In genomic region chr6:90496617-90497016, GRCh38 we compare ENCODE assay signal across 16 cellular contexts.
DNase-seq lines count a peak whose midpoint lies in the region; ATAC-seq, FAIRE-seq and TF ChIP-seq lines count a peak whose summit lies in the region.
"Had no signal": no experiment of that assay in that cellular context is flagged by ENCODE, and none has a peak within 500 bp of the region (broad histone marks: within the 10 kb centered on the region; RNA-seq: fewer than 3 reads in every experiment).

No MANE protein-coding gene starts in this region.

- no peaks in the 10 kb centered on the region for H3K79me2 ChIP-seq in endothelial cell of umbilical vein (ENCODE audit: control insufficient read depth, insufficient read depth, low read length)

- no peak for FAIRE-seq in endothelial cell of umbilical vein (lab: Jason Lieb, UNC)
- FAIRE-seq: H54 had no signal

- no peak overlapping the region for H3K4me3 Mint-ChIP-seq in effector memory CD8-positive, alpha-beta T cell
- H3K4me3 Mint-ChIP-seq: CD8-positive, alpha-beta T cell had no signal

- ATAC-seq in right cardiac atrium = no peak
- no peak for ATAC-seq in effector memory CD8-positive, alpha-beta T cell (replicated peaks)
- ATAC-seq: CD8-positive, alpha-beta T cell had no signal

- intact Hi-C loops in endothelial cell of umbilical vein (cut with micrococcal nuclease) (no loop called here), right cardiac atrium (cut with DNase I) (no loop called here)

- H3K27me3 ChIP-seq in HUES64 (ENCODE audit: insufficient read depth, low read length) = no peaks in the 10 kb centered on the region
- H3K27me3 ChIP-seq in endothelial cell of umbilical vein (ENCODE audit: control insufficient read depth in 2 of 2, insufficient read depth in 2 of 2, low read length in 2 of 2) = no peaks in the 10 kb centered on the region
- no peaks in the 10 kb centered on the region for H3K27me3 ChIP-seq in right cardiac atrium (ENCODE audit: control insufficient read depth, insufficient read depth)

- BruUV-seq in endothelial cell of umbilical vein (replicated peaks; lab: Mats Ljungman, UMichigan) = no TSS peak

- H3K9me3 ChIP-seq in HUES64 (ENCODE audit: insufficient read depth, low read depth, low read length) (no peaks in the 10 kb centered on the region), endothelial cell of umbilical vein (replicated peaks; ENCODE audit: control insufficient read depth, insufficient read depth, low read length) (no peaks in the 10 kb centered on the region), right cardiac atrium (ENCODE audit: control insufficient read depth, low read length) (no peaks in the 10 kb centered on the region)
- H3K9me3 ChIP-seq: BE2C had no signal

- H4K20me1 ChIP-seq in endothelial cell of umbilical vein (replicated peaks; ENCODE audit: control insufficient read depth, extremely low read depth, insufficient read depth, low read length) = no peaks in the 10 kb centered on the region

- 57% methylated on average over 7 of the region's 7 CpGs for WGBS in HUES64
- 54% methylated on average over 7 of the region's 7 CpGs for WGBS in right cardiac atrium

- no peak overlapping the region for H3K27ac Mint-ChIP-seq in effector memory CD8-positive, alpha-beta T cell
- H3K27ac Mint-ChIP-seq: CD8-positive, alpha-beta T cell had no signal

- H3K27ac ChIP-seq in HUES64 (ENCODE audit: low read depth, low read length) (peak overlapping the region; percentile 33; the same call in 1 of the 2 replicates), endothelial cell of umbilical vein (ENCODE audit: insufficient read depth, low read depth, low read length) (no peak overlapping the region), right cardiac atrium (ENCODE audit: low read length) (no peak overlapping the region)
- H3K27ac ChIP-seq: PC-9 had no signal

- no peaks in the 10 kb centered on the region for H3K4me1 Mint-ChIP-seq in effector memory CD8-positive, alpha-beta T cell (ENCODE audit: low read depth in 2 of 2)

- no peaks in the 10 kb centered on the region for H3K9me1 ChIP-seq in endothelial cell of umbilical vein (replicated peaks; ENCODE audit: control insufficient read depth, extremely low read depth, insufficient read depth, low read length)

- H3K9ac ChIP-seq in HUES64 (ENCODE audit: low read depth, low read length) (peak overlapping the region; percentile 35; the same call in 1 of the 2 replicates), endothelial cell of umbilical vein (replicated peaks; ENCODE audit: extremely low read depth, insufficient read depth, low read length) (no peak overlapping the region)

- H3K9me3 Mint-ChIP-seq in effector memory CD8-positive, alpha-beta T cell = no peaks in the 10 kb centered on the region
- H3K9me3 Mint-ChIP-seq: CD8-positive, alpha-beta T cell had no signal

- CTCF ChIA-PET in endothelial cell of umbilical vein (lab: Charles Lee) = interaction anchor here (1.6 kb wide), 1 partner anchor 17 kb away, joined by 7 read pairs; no protein-coding TSS in a partner anchor

- TF ChIP-seq POLR2A in endothelial cell of umbilical vein (IDR thresholded peaks at IDR 0.05; ENCODE audit: low read depth, low read length) = no peak

- H3K4me2 ChIP-seq in endothelial cell of umbilical vein (ENCODE audit: insufficient read depth, low read length) = no peak overlapping the region
- H3K4me2 ChIP-seq: PC-9 had no signal

- POLR2A ChIA-PET in endothelial cell of umbilical vein (lab: Charles Lee) = no interaction called here

- H3K27me3 Mint-ChIP-seq in effector memory CD8-positive, alpha-beta T cell = peaks cover 45 to 54% of the 10 kb centered on the region in 2 donors

- DNase-seq in endothelial cell of umbilical vein (ENCODE audit: low read depth, low spot score) (peak; percentile 4), left kidney (ENCODE audit: low read depth, low spot score) (peak; percentile 84), renal cortical epithelial cell (ENCODE audit: low read depth) (peak; percentile 26), right cardiac atrium (no peak), NCI-H69 (lab: John Stamatoyannopoulos, UW) (no peak), GM19238 (ENCODE audit: insufficient read length, low spot score) (no peak)
- DNase-seq in effector memory CD8-positive, alpha-beta T cell = no peak
- DNase-seq: BE2C; CD8-positive, alpha-beta T cell; IMR-90; NCI-H1417 treated with DMSO at 0.1 percent for 48 hours; NCI-H2081 treated with DMSO at 0.1 percent for 48 hours; NCI-H748 treated with DMSO at 0.1 percent for 48 hours; PC-9 had no signal

- H3K4me3 ChIP-seq in HUES64 (ENCODE audit: low read length) (no peak overlapping the region), endothelial cell of umbilical vein (replicated peaks in 1 of 3; ENCODE audit: insufficient read depth in 1 of 3, low read depth in 1 of 3, low read length in 3 of 3) (no peak overlapping the region), right cardiac atrium (ENCODE audit: low read length) (no peak overlapping the region)
- H3K4me3 ChIP-seq: PC-9 had no signal

- dilution Hi-C loops in endothelial cell of umbilical vein (cut with MboI; ENCODE audit: extremely low pct_ligation_motif_present, low sequenced_read_pairs) = no loop called here

- no peak for TF ChIP-seq CTCF in endothelial cell of umbilical vein (IDR thresholded peaks at IDR 0.05; ENCODE audit: extremely low read depth in 1 of 2, insufficient read depth in 1 of 2, low read depth in 1 of 2, low read length in 2 of 2)

- H3K36me3 ChIP-seq in HUES64 (ENCODE audit: insufficient read depth, low read length) (no peaks in the 10 kb centered on the region), endothelial cell of umbilical vein (ENCODE audit: control insufficient read depth in 2 of 2, extremely low read depth in 1 of 2, insufficient read depth in 2 of 2, low read length in 2 of 2) (no peaks in the 10 kb centered on the region)
- H3K36me3 ChIP-seq: BE2C had no signal

- H3K36me3 Mint-ChIP-seq in effector memory CD8-positive, alpha-beta T cell (ENCODE audit: insufficient read depth) = no peaks in the 10 kb centered on the region
- H3K36me3 Mint-ChIP-seq: CD8-positive, alpha-beta T cell had no signal

- H2AFZ ChIP-seq in endothelial cell of umbilical vein (ENCODE audit: low read depth, low read length) = peak overlapping the region; percentile 56
- H2AFZ ChIP-seq: PC-9 had no signal

- H3K4me1 ChIP-seq in HUES64 (ENCODE audit: insufficient read depth, low read length) (peaks cover 53% of the 10 kb centered on the region), endothelial cell of umbilical vein (ENCODE audit: control insufficient read depth, extremely low read depth, insufficient read depth, low read length) (peaks cover 31% of the 10 kb centered on the region), right cardiac atrium (ENCODE audit: control insufficient read depth, insufficient read depth, low read length) (no peaks in the 10 kb centered on the region)
- H3K4me1 ChIP-seq: BE2C had no signal

TF ChIP-seq in endothelial cell of umbilical vein, 7 proteins besides CTCF, POLR2A, EP300 and RAD21:
- no peak for TF ChIP-seq EZH2 (IDR thresholded peaks at IDR 0.05; ENCODE audit: borderline replicate concordance, low read depth, low read length, severe bottlenecking)
- no peak for TF ChIP-seq FOS (IDR thresholded peaks at IDR 0.05; ENCODE audit: borderline replicate concordance, insufficient read depth, low read length)
- TF ChIP-seq GATA2 (IDR thresholded peaks at IDR 0.05; ENCODE audit: insufficient read depth, insufficient read length, low read depth, low read length) = no peak
- no peak for TF ChIP-seq MYC (IDR thresholded peaks at IDR 0.05; ENCODE audit: low read depth, low read length)
- no peak for TF ChIP-seq JUN (IDR thresholded peaks at IDR 0.05; ENCODE audit: borderline replicate concordance, insufficient read depth, insufficient read length, low read depth)
- no peak for TF ChIP-seq POLR2AphosphoS5 (IDR thresholded peaks at IDR 0.05; ENCODE audit: insufficient read depth, low read depth, low read length)
- no peak for TF ChIP-seq MAX (IDR thresholded peaks at IDR 0.05; ENCODE audit: insufficient read depth, insufficient read length)

Comparison
In these comparisons a context has a peak if more than half of its experiments do, and no peak if none do; other contexts are left out.
1. DNase-seq: peak in endothelial cell of umbilical vein (single experiment), left kidney (single experiment) and renal cortical epithelial cell (single experiment); none in right cardiac atrium (0 of 3), NCI-H69 (single experiment), GM19238 (single experiment) and effector memory CD8-positive, alpha-beta T cell (0 of 3).